In genomic region chr6:32129297-32130088, GRCh38 we compare ENCODE assay signal across 8 cellular contexts. TPM values are rescaled to one million over a fixed set of nuclear protein-coding genes. Genes with fewer than 3 reads are reported as not detected.
DNase-seq lines count a peak whose midpoint lies in the region; ATAC-seq and TF ChIP-seq lines count a peak whose summit lies in the region.

No MANE protein-coding gene starts in this region.

- ATAC-seq in HG02870 (IDR thresholded peaks at IDR 0.05; ENCODE audit: unreplicated experiment) (no peak), HG02973 (IDR thresholded peaks at IDR 0.05; ENCODE audit: unreplicated experiment) (no peak), HG02970 (IDR thresholded peaks at IDR 0.05; ENCODE audit: low FRiP score, unreplicated experiment) (no peak)

- peaks cover 35% of the 10 kb centered on the region for H3K36me3 Mint-ChIP-seq in MCF 10A (ENCODE audit: insufficient read depth, unreplicated experiment)
- H3K36me3 Mint-ChIP-seq in type B pancreatic cell = peaks cover 1% of the 10 kb centered on the region

- CTCF ChIA-PET in MCF 10A (lab: Yijun Ruan, JAX) = interaction anchor here (0.5 to 2.3 kb wide), 5 partner anchors 11 to 83 kb away, joined by 3 to 19 read pairs (median 5); no protein-coding TSS in a partner anchor

- TF ChIP-seq CTCF in MCF 10A (IDR thresholded peaks at IDR 0.05; ENCODE audit: unreplicated experiment) (no peak), lower leg skin (IDR thresholded peaks at IDR 0.05) (no peak), type B pancreatic cell (conservative IDR thresholded peaks at IDR 0.05) (no peak)

- DNase-seq in DMS53 (lab: John Stamatoyannopoulos, UW) (peak; percentile 41), MCF 10A (ENCODE audit: unreplicated experiment) (no peak), lower leg skin (ENCODE audit: low spot score in 2 of 2) (no peak), type B pancreatic cell (ENCODE audit: extremely low spot score, unreplicated experiment) (no peak)

- no peak for TF ChIP-seq POLR2A in lower leg skin (IDR thresholded peaks at IDR 0.05)

- peak overlapping the region; percentile 64; the same call in 1 of the 2 replicates for H3K27ac ChIP-seq in HUES64 (ENCODE audit: low read depth, low read length)

- H3K4me3 Mint-ChIP-seq in MCF 10A (ENCODE audit: unreplicated experiment) (peak overlapping the region; percentile 99), type B pancreatic cell (peak overlapping the region; percentile 98)

- 46% methylated on average over 22 of the region's 22 CpGs for WGBS in HUES64
- WGBS in lower leg skin, 2 donors = 27 to 30% methylated on average over 22 of the region's 22 CpGs

- H3K27me3 Mint-ChIP-seq in MCF 10A (ENCODE audit: insufficient read depth, unreplicated experiment) (peaks cover 11% of the 10 kb centered on the region), type B pancreatic cell (peaks cover 9% of the 10 kb centered on the region)

- intact Hi-C loops in MCF 10A (cut with micrococcal nuclease) (no loop called here), lower leg skin (cut with DNase I; ENCODE audit: low total_unique reads) (loop anchor here (10.0 kb wide), 1 partner anchor 65 kb away; the partner anchor contains the start of genes GPSM3 and PBX2)

- peaks cover 6% of the 10 kb centered on the region; the same call in 1 of the 2 replicates for H3K4me1 ChIP-seq in HUES64 (ENCODE audit: insufficient read depth, low read length)

- POLR2A ChIA-PET in MCF 10A (lab: Yijun Ruan, JAX) = interaction anchor here (0.8 to 5.1 kb wide), 24 partner anchors 9 to 1334 kb away, joined by 3 to 100 read pairs (median 4); partner anchors contain the start of genes AGPAT1, BAG6, C6orf47 and CFB

- H3K9me3 Mint-ChIP-seq in MCF 10A (ENCODE audit: unreplicated experiment) (no peaks in the 10 kb centered on the region), type B pancreatic cell (peaks cover 3% of the 10 kb centered on the region)

- peaks cover 18% of the 10 kb centered on the region for H3K36me3 ChIP-seq in HUES64 (ENCODE audit: insufficient read depth, low read length)

- H3K4me3 ChIP-seq in HUES64 (ENCODE audit: low read length) = peak overlapping the region; percentile 76
- H3K4me3 ChIP-seq in lower leg skin (ENCODE audit: low read depth, poor library complexity, severe bottlenecking) = peak overlapping the region; percentile 53

- peaks cover 2% of the 10 kb centered on the region; the same call in 1 of the 2 replicates for H3K27me3 ChIP-seq in HUES64 (ENCODE audit: insufficient read depth, low read length)

- H3K9me3 ChIP-seq in HUES64 (ENCODE audit: insufficient read depth, low read depth, low read length) = no peaks in the 10 kb centered on the region

- H3K27ac Mint-ChIP-seq in MCF 10A (ENCODE audit: low read depth, unreplicated experiment) (peak overlapping the region; percentile 86), type B pancreatic cell (peak overlapping the region; percentile 97)

- peak overlapping the region; percentile 53; the same call in 1 of the 2 replicates for H3K9ac ChIP-seq in HUES64 (ENCODE audit: low read depth, low read length)

- BruUV-seq in MCF 10A (replicated peaks; lab: Mats Ljungman, UMichigan) = TSS peak; percentile 25

- H3K4me1 Mint-ChIP-seq in MCF 10A (ENCODE audit: insufficient read depth, unreplicated experiment) (peaks cover 30% of the 10 kb centered on the region), type B pancreatic cell (ENCODE audit: unreplicated experiment) (peaks cover 32% of the 10 kb centered on the region)

RNA-seq across cellular contexts. Expression of gene FKBPL, which starts 0.6 kb away (rescaled TPM):
- 8.7 TPM for polyA plus RNA-seq in HUES64 (2013, experiment 1 of 2)
- 8.5 TPM for polyA plus RNA-seq in HUES64 (2013, experiment 2 of 2)
- 4.8 and 5.8 TPM in 2 replicates for total RNA-seq in MCF 10A (2022)
- total RNA-seq in lower leg skin = 10 to 100 TPM in 1 of 4 donors, 1 to 10 TPM in 3; 5.8 to 12.5 (median 8.0) TPM
- 8.4 and 10.1 TPM in 2 replicates for total RNA-seq in type B pancreatic cell (ENCODE audit: low replicate concordance)

RNA-seq across cellular contexts. Expression of gene ATF6B, which starts 1.4 kb away (rescaled TPM):
- 20.2 TPM for polyA plus RNA-seq in HUES64 (2013, experiment 1 of 2)
- polyA plus RNA-seq in HUES64 (2013, experiment 2 of 2) = 26.1 TPM
- total RNA-seq in MCF 10A (2022) (65.6 and 86.5 TPM in 2 replicates), lower leg skin (100 to 1,000 TPM in 1 of 4 donors, 10 to 100 TPM in 3; 46.8 to 102 (median 54.1) TPM), type B pancreatic cell (ENCODE audit: low replicate concordance) (95.8 and 99.3 TPM in 2 replicates)

RNA-seq across cellular contexts. Expression of gene TNXB, which starts 20.4 kb away (rescaled TPM):
- polyA plus RNA-seq in HUES64 (2013, experiment 1 of 2) = 1.5 TPM
- polyA plus RNA-seq in HUES64 (2013, experiment 2 of 2) = 1.2 TPM
- total RNA-seq in MCF 10A (2022) = 3.0 and 4.3 TPM in 2 replicates
- total RNA-seq in lower leg skin = 100 to 1,000 TPM in 1 of 4 donors, 10 to 100 TPM in 3; 24.9 to 155 (median 46.3) TPM
- total RNA-seq in type B pancreatic cell (ENCODE audit: low replicate concordance) = 20.8 and 22.2 TPM in 2 replicates

RNA-seq across cellular contexts. Expression of gene PRRT1, which starts 22.2 kb away (rescaled TPM):
- 1.2 TPM for polyA plus RNA-seq in HUES64 (2013, experiment 1 of 2)
- 2.2 TPM for polyA plus RNA-seq in HUES64 (2013, experiment 2 of 2)
- total RNA-seq in MCF 10A (2022) (0.17 and 0.19 TPM in 2 replicates), lower leg skin (1 to 10 TPM in 2 of 4 donors, under 1 TPM in 2; 0.56 to 2.6 (median 0.94) TPM), type B pancreatic cell (ENCODE audit: low replicate concordance) (1.00 and 2.7 TPM in 2 replicates)

RNA-seq across cellular contexts. Expression of gene PPT2, which starts 24.4 kb away (rescaled TPM):
- polyA plus RNA-seq in HUES64 (2013, experiment 1 of 2) = 28.4 TPM
- 23.3 TPM for polyA plus RNA-seq in HUES64 (2013, experiment 2 of 2)
- 3.7 and 5.4 TPM in 2 replicates for total RNA-seq in MCF 10A (2022)
- 100 to 1,000 TPM in 1 of 4 donors, 10 to 100 TPM in 3; 36.6 to 220 (median 56.9) TPM for total RNA-seq in lower leg skin
- 44.1 and 46.9 TPM in 2 replicates for total RNA-seq in type B pancreatic cell (ENCODE audit: low replicate concordance)
